In genomic region chr14:23926543-23926942, GRCh38 we compare ENCODE assay signal across 33 cellular contexts.
"Had no signal": no experiment of that assay in that cellular context is flagged by ENCODE, and none has a peak within 500 bp of the region (broad histone marks: within the 10 kb centered on the region; RNA-seq: fewer than 3 reads in every experiment).

No MANE protein-coding gene starts in this region.

- H3K4me1 Mint-ChIP-seq: immature natural killer cell; naive thymus-derived CD4-positive, alpha-beta T cell; neural crest cell had no signal

- H3K9ac ChIP-seq: parathyroid adenoma had no signal

- H3K36me3 ChIP-seq: heart left ventricle, left lung, lower lobe of right lung, neutrophil, right atrium auricular region, stomach, thoracic aorta, tibial artery, uterus had no signal

- H3K27ac Mint-ChIP-seq: immature natural killer cell; mesothelial cell of epicardium; naive thymus-derived CD4-positive, alpha-beta T cell; natural killer cell treated with Interleukin-12 subunit alpha and Interleukin-12 subunit beta and Interleukin-15 and Interleukin-18, amount 100 ng/mL, for 72 hours; stimulated activated naive B cell treated with anti-CD40 and anti-IgM and Interleukin-4, amounts not matched to agents 10 μg/mL and 1 μg/mL and 100 μg/mL, for 72 hours had no signal

- H3K36me3 Mint-ChIP-seq: immature natural killer cell; mesothelial cell of epicardium; naive thymus-derived CD4-positive, alpha-beta T cell; natural killer cell treated with Interleukin-12 subunit alpha and Interleukin-12 subunit beta and Interleukin-15 and Interleukin-18, amount 100 ng/mL, for 72 hours; stimulated activated naive B cell treated with anti-CD40 and anti-IgM and Interleukin-4, amounts not matched to agents 10 μg/mL and 1 μg/mL and 100 μg/mL, for 72 hours had no signal

- H3K79me2 ChIP-seq: parathyroid adenoma had no signal

- FAIRE-seq: islet of Langerhans, kidney had no signal

- DNase-seq: heart left ventricle; hypothalamus; immature natural killer cell; kidney; left colon; lower lobe of right lung; mammary epithelial cell; mesenchymal stem cell; mucosa of descending colon; naive thymus-derived CD4-positive, alpha-beta T cell; occipital lobe; psoas muscle; stimulated activated CD4-positive, alpha-beta T cell treated with anti-CD3 and anti-CD28 coated beads, Interleukin-12 subunit alpha, Interleukin-12 subunit beta, amount 100 ng/mL, for 4 hours; stimulated activated CD4-positive, alpha-beta T cell treated with anti-CD3 and anti-CD28 coated beads, Interleukin-15, amount 100 ng/mL, for 24 hours; stimulated activated CD4-positive, alpha-beta T cell treated with anti-CD3 and anti-CD28 coated beads, Interleukin-2, amount 100 ng/mL, for 24 hours; stimulated activated CD4-positive, alpha-beta T cell treated with anti-CD3 and anti-CD28 coated beads, Interleukin-4, amount 100 ng/mL, for 1 hour; stimulated activated naive B cell treated with anti-CD40 and anti-IgM and Interleukin-4, amounts not matched to agents 10 μg/mL and 1 μg/mL and 100 μg/mL, for 72 hours; stimulated activated naive CD8-positive, alpha-beta T cell treated with anti-CD3 and anti-CD28 coated beads, Interleukin-15, Interleukin-2, amounts not matched to agents 100 U/mL and 50 U/mL, for 24 hours; stomach; tibial artery; trophoblast cell; uterus had no signal

- H3K9me3 Mint-ChIP-seq: natural killer cell treated with Interleukin-12 subunit alpha and Interleukin-12 subunit beta and Interleukin-15 and Interleukin-18, amount 100 ng/mL, for 72 hours; neural crest cell; stimulated activated naive B cell treated with anti-CD40 and anti-IgM and Interleukin-4, amounts not matched to agents 10 μg/mL and 1 μg/mL and 100 μg/mL, for 72 hours had no signal

- H3K27me3 ChIP-seq: left lung, right atrium auricular region, stomach, tibial artery, uterus had no signal

- H3K4me3 Mint-ChIP-seq: immature natural killer cell; mesothelial cell of epicardium; naive thymus-derived CD4-positive, alpha-beta T cell; natural killer cell treated with Interleukin-12 subunit alpha and Interleukin-12 subunit beta and Interleukin-15 and Interleukin-18, amount 100 ng/mL, for 72 hours; neural crest cell; stimulated activated naive B cell treated with anti-CD40 and anti-IgM and Interleukin-4, amounts not matched to agents 10 μg/mL and 1 μg/mL and 100 μg/mL, for 72 hours had no signal

- H3K4me3 ChIP-seq: heart left ventricle, left lung, lower lobe of right lung, mucosa of descending colon, psoas muscle, right atrium auricular region, skin epidermis, stomach, thoracic aorta, tibial artery, uterus had no signal

- H3K27ac ChIP-seq: heart left ventricle, left lung, lower lobe of right lung, neutrophil, parathyroid adenoma, psoas muscle, right atrium auricular region, skin epidermis, stomach, thoracic aorta, tibial artery, uterus had no signal

- H3K4me1 ChIP-seq: left lung, parathyroid adenoma, psoas muscle, uterus had no signal

- H3K9me3 ChIP-seq: heart left ventricle, left lung, lower lobe of right lung, mucosa of descending colon, neutrophil, psoas muscle, right atrium auricular region, stomach, thoracic aorta, tibial artery, uterus had no signal

- H2AFZ ChIP-seq: parathyroid adenoma had no signal

- ATAC-seq: left colon; left lung; mucosa of descending colon; naive thymus-derived CD4-positive, alpha-beta T cell; natural killer cell treated with Interleukin-12 subunit alpha and Interleukin-12 subunit beta and Interleukin-15 and Interleukin-18, amount 100 ng/mL, for 72 hours; psoas muscle; sciatic nerve; stimulated activated naive B cell treated with anti-CD40 and anti-IgM and Interleukin-4, amounts not matched to agents 10 μg/mL and 1 μg/mL and 100 μg/mL, for 72 hours; stimulated activated naive CD8-positive, alpha-beta T cell treated with anti-CD3 and anti-CD28 coated beads, Interleukin-15, Interleukin-2, amounts not matched to agents 100 U/mL and 50 U/mL, for 24 hours had no signal
